In the genomic region with DNA sequence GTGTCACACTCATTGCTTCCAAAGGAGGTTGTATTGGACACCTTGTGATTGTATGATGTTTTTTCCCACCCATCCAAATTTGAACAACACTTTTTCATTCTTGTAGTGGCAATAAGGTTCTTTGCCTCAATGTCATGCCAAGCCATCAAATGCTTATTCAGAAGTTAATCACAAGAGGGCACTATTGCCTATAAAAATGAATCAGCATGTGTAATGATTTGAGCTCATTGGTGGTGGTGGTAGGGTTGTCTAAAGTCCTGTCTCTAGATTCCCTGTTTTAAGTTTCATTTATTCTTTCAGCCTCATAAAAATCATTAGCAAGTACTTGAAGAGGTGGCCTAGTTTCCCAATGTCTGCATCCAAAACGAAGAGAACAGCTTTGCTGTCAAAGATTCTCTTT, we compare ENCODE assay signal across 9 cellular contexts. TPM values are rescaled to one million over a fixed set of nuclear protein-coding genes. Genes with fewer than 3 reads are reported as not detected.
DNase-seq lines count a peak whose midpoint lies in the region; ATAC-seq and TF ChIP-seq lines count a peak whose summit lies in the region.
"Had no signal": no experiment of that assay in that cellular context is flagged by ENCODE, and none has a peak within 500 bp of the region (broad histone marks: within the 10 kb centered on the region; RNA-seq: fewer than 3 reads in every experiment).

No MANE protein-coding gene starts in this region.

- WGBS in thyroid gland, 2 donors, result 33 to 41% methylated on average over 1 of the region's 1 CpG

- no peaks in the 10 kb centered on the region for H3K27me3 Mint-ChIP-seq in GM23338 (ENCODE audit: insufficient read depth, low read depth, poor library complexity)
- H3K27me3 Mint-ChIP-seq in endothelial cell (ENCODE audit: unreplicated experiment), result no peaks in the 10 kb centered on the region

- H3K36me3 Mint-ChIP-seq in GM23338 (ENCODE audit: low read depth), result no peaks in the 10 kb centered on the region
- H3K36me3 Mint-ChIP-seq in endothelial cell (ENCODE audit: low read depth, unreplicated experiment), result no peaks in the 10 kb centered on the region

- H3F3A ChIP-seq in GM23338 (replicated peaks; ENCODE audit: low read depth), result no peaks in the 10 kb centered on the region

- H3K4me3 Mint-ChIP-seq in GM23338 (no peak overlapping the region), endothelial cell (ENCODE audit: unreplicated experiment) (no peak overlapping the region)

- H3K27me3 ChIP-seq in GM23338 (ENCODE audit: insufficient read depth) (no peaks in the 10 kb centered on the region), thyroid gland (no peaks in the 10 kb centered on the region)

- H3K27ac ChIP-seq in GM23338 (ENCODE audit: low read depth), result no peak overlapping the region
- peak overlapping the region in 1 of 3 donors; percentile 51 for H3K27ac ChIP-seq in thyroid gland

- H3K4me1 ChIP-seq in GM23338 (ENCODE audit: insufficient read depth) (no peaks in the 10 kb centered on the region), thyroid gland (no peaks in the 10 kb centered on the region)

- TF ChIP-seq CTCF in GM23338 (conservative IDR thresholded peaks at IDR 0.05; ENCODE audit: low read depth in 2 of 2) (peak; percentile 57 to 60), foreskin fibroblast (IDR thresholded peaks at IDR 0.05; ENCODE audit: low read depth, low read length) (no peak), endothelial cell (IDR thresholded peaks at IDR 0.05; ENCODE audit: unreplicated experiment) (no peak), thyroid gland (IDR thresholded peaks at IDR 0.05) (peak in 3 of 6 experiments; percentile 19 to 49 (median 44))

- intact Hi-C loops in thyroid gland (cut with DNase I), result no loop called here

- H3K4me3 ChIP-seq in GM23338 (no peak overlapping the region), foreskin fibroblast (ENCODE audit: low read depth in 1 of 2, low read length in 2 of 2) (no peak overlapping the region), thyroid gland (replicated peaks in 1 of 3) (no peak overlapping the region)

- H3K9me2 ChIP-seq in GM23338 (ENCODE audit: insufficient read depth), result no peaks in the 10 kb centered on the region

- no peaks in the 10 kb centered on the region for H3K9me3 ChIP-seq in thyroid gland

- peaks cover 6% of the 10 kb centered on the region; the same call in 1 of the 2 replicates for H3K36me3 ChIP-seq in GM23338 (ENCODE audit: insufficient read depth)
- H3K36me3 ChIP-seq in thyroid gland, result no peaks in the 10 kb centered on the region

- ATAC-seq in GM23338 (peak; percentile 53; the same call in 2 of the 3 replicates), GM21737 (IDR thresholded peaks at IDR 0.05; ENCODE audit: unreplicated experiment) (no peak)

- peak; percentile 45 for DNase-seq in ELR (ENCODE audit: low read depth)
- DNase-seq in GM23338 (ENCODE audit: low spot score), result peak; percentile 49
- DNase-seq in NOMO-1 treated with DMSO at 0.1 percent for 48 hours (lab: John Stamatoyannopoulos, UW; ENCODE audit: unreplicated experiment), result peak; percentile 10
- DNase-seq in foreskin fibroblast, result peak; percentile 4 to 32
- no peak for DNase-seq in endothelial cell (ENCODE audit: low spot score)
- no peak for DNase-seq in thyroid gland
- no peak for DNase-seq in cerebellar nuclear complex (lab: John Stamatoyannopoulos, UW)

- H3K4me1 Mint-ChIP-seq in GM23338 (no peaks in the 10 kb centered on the region), endothelial cell (ENCODE audit: unreplicated experiment) (no peaks in the 10 kb centered on the region)

- no peaks in the 10 kb centered on the region for H4K20me1 ChIP-seq in GM23338 (replicated peaks; ENCODE audit: insufficient read depth)

- no peak overlapping the region for H2AFZ ChIP-seq in GM23338

- no peak overlapping the region for H3K4me2 ChIP-seq in GM23338

- H3K9me3 Mint-ChIP-seq in GM23338 (no peaks in the 10 kb centered on the region), endothelial cell (ENCODE audit: unreplicated experiment) (no peaks in the 10 kb centered on the region)

- TF ChIP-seq POLR2A in thyroid gland (IDR thresholded peaks at IDR 0.05), result no peak

- H3K27ac Mint-ChIP-seq in GM23338 (peak overlapping the region; percentile 54), endothelial cell (ENCODE audit: unreplicated experiment) (no peak overlapping the region)

- no peaks in the 10 kb centered on the region for H3K79me2 ChIP-seq in GM23338 (replicated peaks; ENCODE audit: insufficient read depth)

TF ChIP-seq in GM23338, 12 proteins besides CTCF, POLR2A, EP300 and RAD21 (continues in another document):
- TF ChIP-seq POLR2AphosphoS5 (IDR thresholded peaks at IDR 0.05; ENCODE audit: low read depth), result no peak
- no peak for TF ChIP-seq EZH2phosphoT487 (IDR thresholded peaks at IDR 0.05; ENCODE audit: unreplicated experiment)
- TF ChIP-seq, protein P1, sequence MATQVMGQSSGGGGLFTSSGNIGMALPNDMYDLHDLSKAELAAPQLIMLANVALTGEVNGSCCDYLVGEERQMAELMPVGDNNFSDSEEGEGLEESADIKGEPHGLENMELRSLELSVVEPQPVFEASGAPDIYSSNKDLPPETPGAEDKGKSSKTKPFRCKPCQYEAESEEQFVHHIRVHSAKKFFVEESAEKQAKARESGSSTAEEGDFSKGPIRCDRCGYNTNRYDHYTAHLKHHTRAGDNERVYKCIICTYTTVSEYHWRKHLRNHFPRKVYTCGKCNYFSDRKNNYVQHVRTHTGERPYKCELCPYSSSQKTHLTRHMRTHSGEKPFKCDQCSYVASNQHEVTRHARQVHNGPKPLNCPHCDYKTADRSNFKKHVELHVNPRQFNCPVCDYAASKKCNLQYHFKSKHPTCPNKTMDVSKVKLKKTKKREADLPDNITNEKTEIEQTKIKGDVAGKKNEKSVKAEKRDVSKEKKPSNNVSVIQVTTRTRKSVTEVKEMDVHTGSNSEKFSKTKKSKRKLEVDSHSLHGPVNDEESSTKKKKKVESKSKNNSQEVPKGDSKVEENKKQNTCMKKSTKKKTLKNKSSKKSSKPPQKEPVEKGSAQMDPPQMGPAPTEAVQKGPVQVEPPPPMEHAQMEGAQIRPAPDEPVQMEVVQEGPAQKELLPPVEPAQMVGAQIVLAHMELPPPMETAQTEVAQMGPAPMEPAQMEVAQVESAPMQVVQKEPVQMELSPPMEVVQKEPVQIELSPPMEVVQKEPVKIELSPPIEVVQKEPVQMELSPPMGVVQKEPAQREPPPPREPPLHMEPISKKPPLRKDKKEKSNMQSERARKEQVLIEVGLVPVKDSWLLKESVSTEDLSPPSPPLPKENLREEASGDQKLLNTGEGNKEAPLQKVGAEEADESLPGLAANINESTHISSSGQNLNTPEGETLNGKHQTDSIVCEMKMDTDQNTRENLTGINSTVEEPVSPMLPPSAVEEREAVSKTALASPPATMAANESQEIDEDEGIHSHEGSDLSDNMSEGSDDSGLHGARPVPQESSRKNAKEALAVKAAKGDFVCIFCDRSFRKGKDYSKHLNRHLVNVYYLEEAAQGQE (IDR thresholded peaks at IDR 0.05; ENCODE audit: unreplicated experiment), result no peak
- no peak for TF ChIP-seq ZNF114 (CRISPR knock-in tag; IDR thresholded peaks at IDR 0.05)

RNA-seq across cellular contexts. Expression of gene IRS4, which starts 37.0 kb away (rescaled TPM):
- 14.9 and 15.2 TPM in 2 replicates for total RNA-seq in GM23338 (2014; rRNA removed; shearing (Covaris generic))
- 1.3 and 1.6 TPM in 2 replicates for polyA plus RNA-seq in GM23338 (2016; fragmentation: Nextera tagmentation; extraction: Ambion mirVana)
- total RNA-seq in endothelial cell (ENCODE audit: unreplicated experiment) (1.8 TPM), thyroid gland (10 to 100 TPM in 2 of 4 donors, 1 to 10 TPM in 2; 2.7 to 11.9 (median 10.5) TPM)
- total RNA-seq: T-helper 1 cell treated with Interleukin-12 subunit alpha and Interleukin-12 subunit beta and Interleukin-4 antibody, amounts not matched to agents 30 ng/mL and 1 ng/mL, for 36 hours had no signal

Comparison
In these comparisons a context has a peak if more than half of its experiments do, and no peak if none do; other contexts are left out.
1. DNase-seq: peak in ELR (single experiment), GM23338 (single experiment), NOMO-1 treated with DMSO at 0.1 percent for 48 hours (single experiment) and foreskin fibroblast (2 of 2); none in endothelial cell (single experiment), thyroid gland (0 of 2) and cerebellar nuclear complex (0 of 2).
2. CTCF ChIP-seq: peak in GM23338 (2 of 2); none in foreskin fibroblast (single experiment) and endothelial cell (single experiment).